ENCODE assay signal across 10 cellular contexts in the genomic region with DNA sequence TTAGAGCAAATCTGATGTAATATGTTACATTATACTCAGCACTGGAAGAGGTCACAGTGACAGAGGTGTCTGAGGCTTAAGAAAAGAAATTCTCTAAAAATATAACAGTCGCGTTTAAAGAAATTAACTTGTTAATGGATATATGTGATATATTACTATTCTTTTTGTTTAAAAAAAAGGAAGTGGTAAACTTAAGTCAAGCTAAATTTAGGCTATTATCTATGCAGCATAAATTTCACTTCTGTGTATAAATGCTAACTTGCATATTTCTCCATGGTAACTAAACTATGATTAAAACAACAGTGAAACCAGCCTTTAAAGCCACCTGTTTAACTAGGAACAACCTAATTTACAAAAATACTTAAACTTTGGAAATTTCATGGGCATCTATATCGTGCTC.
DNase-seq lines count a peak whose midpoint lies in the region; ATAC-seq and TF ChIP-seq lines count a peak whose summit lies in the region.
"Had no signal": no experiment of that assay in that cellular context is flagged by ENCODE, and none has a peak within 500 bp of the region (broad histone marks: within the 10 kb centered on the region; RNA-seq: fewer than 3 reads in every experiment).

No MANE protein-coding gene starts in this region.

- H3K27ac Mint-ChIP-seq in activated naive CD8-positive, alpha-beta T cell: peak overlapping the region; percentile 99

- H3K4me1 Mint-ChIP-seq in activated naive CD8-positive, alpha-beta T cell (ENCODE audit: low read depth): peaks cover 87% of the 10 kb centered on the region

- H3K27ac ChIP-seq in PC-9: no peak overlapping the region

- H3K4me1 ChIP-seq in PC-9 (replicated peaks; ENCODE audit: insufficient read depth): no peaks in the 10 kb centered on the region

- peaks cover 9% of the 10 kb centered on the region for H3K36me3 Mint-ChIP-seq in activated naive CD8-positive, alpha-beta T cell

- H4K20me1 ChIP-seq in PC-9 (ENCODE audit: insufficient read depth): no peaks in the 10 kb centered on the region

- H3K4me2 ChIP-seq in PC-9: no peak overlapping the region

- peak; percentile 52 for DNase-seq in GM13977 (ENCODE audit: low spot score)
- DNase-seq in Right ventricle myocardium inferior (ENCODE audit: missing footprints): no peak
- no peak for DNase-seq in A172 (ENCODE audit: low spot score)
- DNase-seq in PC-9: no peak
- DNase-seq: activated effector memory CD4-positive, alpha-beta T cell treated with Interleukin-2 at 50 U/mL for 16 hours; NCI-H446 had no signal

- no peaks in the 10 kb centered on the region for H3F3A ChIP-seq in PC-9 (ENCODE audit: insufficient read depth, low read depth)

- no peaks in the 10 kb centered on the region for H3K27me3 Mint-ChIP-seq in activated naive CD8-positive, alpha-beta T cell

- peaks cover 5% of the 10 kb centered on the region for H3K9me3 Mint-ChIP-seq in activated naive CD8-positive, alpha-beta T cell (ENCODE audit: low read depth)

- no peak for TF ChIP-seq CTCF in GM13977 (IDR thresholded peaks at IDR 0.05; ENCODE audit: extremely low read depth, insufficient read depth, missing control alignments)
- TF ChIP-seq CTCF in PC-9 (conservative IDR thresholded peaks at IDR 0.05): no peak

- H3K4me3 ChIP-seq in PC-9: no peak overlapping the region

- ATAC-seq in GM21381 (IDR thresholded peaks at IDR 0.05; ENCODE audit: unreplicated experiment) (peak; percentile 66), HG03378 (IDR thresholded peaks at IDR 0.05; ENCODE audit: unreplicated experiment) (peak; percentile 83), Right ventricle myocardium inferior (no peak), HG03039 (IDR thresholded peaks at IDR 0.05; ENCODE audit: unreplicated experiment) (no peak)

- CTCF ChIA-PET in PC-9 (lab: Charles Lee): no interaction called here

- intact Hi-C loops in Right ventricle myocardium inferior (cut with DNase I) (no loop called here), PC-9 (cut with micrococcal nuclease; ENCODE audit: unreplicated experiment) (loop anchor here (10.0 kb wide), 1 partner anchor 193 kb away; the partner anchor contains the start of gene FOXP1)

- H3K9me2 ChIP-seq in PC-9 (ENCODE audit: insufficient read depth): no peaks in the 10 kb centered on the region

- peak overlapping the region; percentile 81 for H3K4me3 Mint-ChIP-seq in activated naive CD8-positive, alpha-beta T cell

- H3K36me3 ChIP-seq in PC-9 (ENCODE audit: low read depth): no peaks in the 10 kb centered on the region

- no TSS peak for BruUV-seq in PC-9 (replicated peaks; lab: Mats Ljungman, UMichigan)

- no peak overlapping the region for H2AFZ ChIP-seq in PC-9

- in situ Hi-C loops in GM13977 (cut with MboI; ENCODE audit: low pct_unique_long_range_greater_than_20kb, low sequenced_read_pairs, unreplicated experiment): no loop called here

- H3K27me3 ChIP-seq in PC-9 (ENCODE audit: insufficient read depth, low read depth): no peaks in the 10 kb centered on the region

- no peaks in the 10 kb centered on the region for H3K9me3 ChIP-seq in PC-9 (ENCODE audit: insufficient read depth, low read depth)

- POLR2A ChIA-PET in PC-9 (lab: Charles Lee; ENCODE audit: unreplicated experiment): no interaction called here

- no peaks in the 10 kb centered on the region for H3K79me2 ChIP-seq in PC-9 (ENCODE audit: low read depth)

Comparison
In these comparisons a context has a peak if more than half of its experiments do, and no peak if none do; other contexts are left out.
1. ATAC-seq: peak in GM21381 (single experiment) and HG03378 (single experiment); none in Right ventricle myocardium inferior (single experiment) and HG03039 (single experiment).